In genomic region chr22:20132686-20133246, GRCh38 we compare ENCODE assay signal across 9 cellular contexts. TPM values are rescaled to one million over a fixed set of nuclear protein-coding genes. Genes with fewer than 3 reads are reported as not detected.
DNase-seq lines count a peak whose midpoint lies in the region; ATAC-seq, FAIRE-seq and TF ChIP-seq lines count a peak whose summit lies in the region.
"Had no signal": no experiment of that assay in that cellular context is flagged by ENCODE, and none has a peak within 500 bp of the region (broad histone marks: within the 10 kb centered on the region; RNA-seq: fewer than 3 reads in every experiment).

No MANE protein-coding gene starts in this region.

- peak overlapping the region; percentile 78 for H3K4me3 Mint-ChIP-seq in stimulated activated naive CD8-positive, alpha-beta T cell treated with anti-CD3 and anti-CD28 coated beads, Interleukin-15, Interleukin-2, amounts not matched to agents 100 ng/mL and 50 ng/mL, for 24 hours

- H3K36me3 ChIP-seq in bronchial epithelial cell (ENCODE audit: control insufficient read depth, insufficient read depth, low read length), result no peaks in the 10 kb centered on the region
- no peaks in the 10 kb centered on the region for H3K36me3 ChIP-seq in mucosa of rectum (ENCODE audit: control insufficient read depth in 2 of 2, insufficient read depth in 2 of 2, low read length in 2 of 2)

- peaks cover 44% of the 10 kb centered on the region for H3K4me1 Mint-ChIP-seq in stimulated activated naive CD8-positive, alpha-beta T cell treated with anti-CD3 and anti-CD28 coated beads, Interleukin-15, Interleukin-2, amounts not matched to agents 100 ng/mL and 50 ng/mL, for 24 hours (ENCODE audit: low read depth)

- H3K36me3 Mint-ChIP-seq in stimulated activated naive CD8-positive, alpha-beta T cell treated with anti-CD3 and anti-CD28 coated beads, Interleukin-15, Interleukin-2, amounts not matched to agents 100 ng/mL and 50 ng/mL, for 24 hours (ENCODE audit: low read depth), result peaks cover 5% of the 10 kb centered on the region

- H3K9ac ChIP-seq in mucosa of rectum (ENCODE audit: low read depth in 1 of 2, low read length in 2 of 2), result peak overlapping the region; percentile 44 to 71

- ATAC-seq in stimulated activated naive CD8-positive, alpha-beta T cell treated with anti-CD3 and anti-CD28 coated beads, Interleukin-15, Interleukin-2, amounts not matched to agents 100 U/mL and 50 U/mL, for 24 hours, result no peak
- ATAC-seq in HG02870 (IDR thresholded peaks at IDR 0.05; ENCODE audit: unreplicated experiment), result no peak

- H3K9me3 ChIP-seq in mucosa of rectum (ENCODE audit: control insufficient read depth in 2 of 2, low read length in 2 of 2), result no peaks in the 10 kb centered on the region

- TF ChIP-seq CTCF in bronchial epithelial cell (IDR thresholded peaks at IDR 0.05; ENCODE audit: insufficient read depth, low read length, severe bottlenecking), result no peak

- H3K27ac Mint-ChIP-seq in stimulated activated naive CD8-positive, alpha-beta T cell treated with anti-CD3 and anti-CD28 coated beads, Interleukin-15, Interleukin-2, amounts not matched to agents 100 ng/mL and 50 ng/mL, for 24 hours, result peak overlapping the region; percentile 45

- H3K27me3 ChIP-seq in bronchial epithelial cell (ENCODE audit: control insufficient read depth, insufficient read depth, low read length) (no peaks in the 10 kb centered on the region), mucosa of rectum (ENCODE audit: control insufficient read depth in 2 of 2, insufficient read depth in 2 of 2, low read length in 2 of 2) (no peaks in the 10 kb centered on the region)

- H3K27ac ChIP-seq in mucosa of rectum (ENCODE audit: low read depth in 2 of 2, low read length in 2 of 2), result no peak overlapping the region

- DNase-seq in stimulated activated naive CD8-positive, alpha-beta T cell treated with anti-CD3 and anti-CD28 coated beads, Interleukin-15, Interleukin-2, amounts not matched to agents 100 U/mL and 50 U/mL, for 24 hours, result no peak
- no peak for DNase-seq in bronchial epithelial cell (ENCODE audit: low read depth)
- no peak for DNase-seq in NCI-H1105 treated with DMSO at 0.1 percent for 48 hours (lab: John Stamatoyannopoulos, UW)
- DNase-seq in NCI-H1930 (lab: John Stamatoyannopoulos, UW), result no peak
- DNase-seq in EL, result no peak
- DNase-seq: activated CD4-positive, alpha-beta T cell treated with anti-CD3 and anti-CD28 coated beads for 48 hours had no signal

- peak overlapping the region; percentile 75 for H3K4me3 ChIP-seq in bronchial epithelial cell (ENCODE audit: low read depth, low read length)
- peak overlapping the region; percentile 72 to 75 for H3K4me3 ChIP-seq in mucosa of rectum (ENCODE audit: low read length in 2 of 2)

- no peaks in the 10 kb centered on the region for H3K9me3 Mint-ChIP-seq in stimulated activated naive CD8-positive, alpha-beta T cell treated with anti-CD3 and anti-CD28 coated beads, Interleukin-15, Interleukin-2, amounts not matched to agents 100 ng/mL and 50 ng/mL, for 24 hours

- FAIRE-seq in bronchial epithelial cell (lab: Jason Lieb, UNC), result no peak

- no peaks in the 10 kb centered on the region for H3K27me3 Mint-ChIP-seq in stimulated activated naive CD8-positive, alpha-beta T cell treated with anti-CD3 and anti-CD28 coated beads, Interleukin-15, Interleukin-2, amounts not matched to agents 100 ng/mL and 50 ng/mL, for 24 hours

- peaks cover 17 to 18% of the 10 kb centered on the region in 2 donors for H3K4me1 ChIP-seq in mucosa of rectum (ENCODE audit: control insufficient read depth in 2 of 2, insufficient read depth in 2 of 2, low read length in 2 of 2)

RNA-seq across cellular contexts. Expression of gene ZDHHC8, which starts 1.2 kb away (rescaled TPM):
- 4.1 and 6.6 TPM in 2 replicates for total RNA-seq in bronchial epithelial cell

RNA-seq across cellular contexts. Expression of gene TRMT2A, which starts 15.7 kb away (rescaled TPM):
- total RNA-seq in bronchial epithelial cell, result 37.9 and 40.7 TPM in 2 replicates

RNA-seq across cellular contexts. Expression of gene RANBP1, which starts 16.9 kb away (rescaled TPM):
- 147 and 263 TPM in 2 replicates for total RNA-seq in bronchial epithelial cell

RNA-seq across cellular contexts. Expression of gene CCDC188, which starts 18.1 kb away (rescaled TPM):
- total RNA-seq in bronchial epithelial cell, result not detected in 2 replicates

RNA-seq across cellular contexts. Expression of gene DGCR8, which starts 52.7 kb away (rescaled TPM):
- total RNA-seq in bronchial epithelial cell, result 30.5 and 39.8 TPM in 2 replicates
